Comparison of ENCODE assay signal across 22 cellular contexts in genomic region chr6:14498748-14499147, GRCh38.
DNase-seq lines count a peak whose midpoint lies in the region; ATAC-seq, FAIRE-seq and TF ChIP-seq lines count a peak whose summit lies in the region.
"Had no signal": no experiment of that assay in that cellular context is flagged by ENCODE, and none has a peak within 500 bp of the region (broad histone marks: within the 10 kb centered on the region; RNA-seq: fewer than 3 reads in every experiment).

No MANE protein-coding gene starts in this region.

- ATAC-seq in A549 = no peak
- ATAC-seq in naive B cell (ENCODE audit: low read depth in 2 of 2) = no peak
- ATAC-seq in CD4-positive, alpha-beta T cell (ENCODE audit: poor library complexity) = no peak
- ATAC-seq: CD8-positive, alpha-beta T cell; GM12878 had no signal

- 69% methylated on average over 1 of the region's 1 CpG for WGBS in A549 (ENCODE audit: missing lambda C conversion rate)

- TF ChIP-seq RAD21 in A549 (conservative IDR thresholded peaks at IDR 0.05 in 1 of 2, IDR thresholded peaks at IDR 0.05 in 1 of 2) = no peak

- no peak for FAIRE-seq in A549 (lab: Jason Lieb, UNC)
- FAIRE-seq: D721Med, G401.6, GM12878, GM12892, GM18507 had no signal

- H3K9me3 Mint-ChIP-seq in naive B cell = peaks cover 4 to 13% (median 9%) of the 10 kb centered on the region in 7 donors
- no peaks in the 10 kb centered on the region for H3K9me3 Mint-ChIP-seq in CD4-positive, alpha-beta T cell
- H3K9me3 Mint-ChIP-seq: CD8-positive, alpha-beta T cell had no signal

- no peaks in the 10 kb centered on the region for H3K27me3 Mint-ChIP-seq in naive B cell
- no peaks in the 10 kb centered on the region for H3K27me3 Mint-ChIP-seq in CD4-positive, alpha-beta T cell

- intact Hi-C loops in CD4-positive, alpha-beta T cell (cut with DNase I, micrococcal nuclease) = no loop called here

- no peak overlapping the region for H3K4me3 ChIP-seq in A549
- no peak overlapping the region for H3K4me3 ChIP-seq in SK-N-MC
- H3K4me3 ChIP-seq: BLaER1, GM12878 had no signal

- no peak overlapping the region for H3K4me2 ChIP-seq in A549
- H3K4me2 ChIP-seq: BLaER1 had no signal

- TF ChIP-seq EP300 in A549 (IDR thresholded peaks at IDR 0.05) = no peak

- H3K27ac Mint-ChIP-seq in naive B cell = peak overlapping the region in 5 of 6 donors; percentile 15 to 76 (median 27)
- H3K27ac Mint-ChIP-seq in CD4-positive, alpha-beta T cell = no peak overlapping the region
- H3K27ac Mint-ChIP-seq: CD14-positive monocyte; CD4-positive, CD25-positive, alpha-beta regulatory T cell; CD8-positive, alpha-beta T cell had no signal

- no peak for TF ChIP-seq CTCF in A549 (IDR thresholded peaks at IDR 0.05)
- TF ChIP-seq CTCF in CD4-positive, alpha-beta T cell (IDR thresholded peaks at IDR 0.05) = no peak

- no peak for TF ChIP-seq POLR2A in A549 (IDR thresholded peaks at IDR 0.05; ENCODE audit: low read length)

- H3K4me3 Mint-ChIP-seq in naive B cell = no peak overlapping the region
- no peak overlapping the region for H3K4me3 Mint-ChIP-seq in CD4-positive, alpha-beta T cell
- H3K4me3 Mint-ChIP-seq: CD14-positive monocyte; CD4-positive, CD25-positive, alpha-beta regulatory T cell; CD8-positive, alpha-beta T cell had no signal

- peaks cover 7 to 22% of the 10 kb centered on the region in 2 donors for H3K36me3 Mint-ChIP-seq in naive B cell
- no peaks in the 10 kb centered on the region for H3K36me3 Mint-ChIP-seq in CD4-positive, alpha-beta T cell (ENCODE audit: low read depth)
- H3K36me3 Mint-ChIP-seq: CD14-positive monocyte; CD4-positive, CD25-positive, alpha-beta regulatory T cell; CD8-positive, alpha-beta T cell had no signal

- DNase-seq in A549 (ENCODE audit: low read depth in 1 of 2, low spot score in 1 of 2) = no peak
- DNase-seq in SK-N-MC (ENCODE audit: low read depth, low spot score) = peak; percentile 92
- DNase-seq in naive B cell = no peak
- no peak for DNase-seq in NCI-H446 (lab: John Stamatoyannopoulos, UW)
- DNase-seq in CD4-positive, alpha-beta T cell = no peak
- DNase-seq: ACHN; BE2C; C1 segment of cervical spinal cord; Caco-2; Calu3; CD4-positive, CD25-positive, alpha-beta regulatory T cell; CD8-positive, alpha-beta T cell; DMS79 treated with DMSO at 0.1 percent for 48 hours; GF-D8 had no signal

- peaks cover 28% of the 10 kb centered on the region for H3K4me1 ChIP-seq in A549
- H3K4me1 ChIP-seq: BE2C, BLaER1 had no signal

- H3K27ac ChIP-seq in A549 (peak overlapping the region; percentile 58 to 65; a peak in 4 of 6 replicates), SK-N-MC (peak overlapping the region; percentile 93)
- H3K27ac ChIP-seq in CD4-positive, alpha-beta T cell (ENCODE audit: low read depth, low read length) = no peak overlapping the region
- H3K27ac ChIP-seq: 22Rv1, BLaER1 had no signal

- H3K9me3 ChIP-seq in A549 (0 out of 3 replicates have a peak, but pooled peaks cover 2% of the 10 kb centered on the region), SK-N-MC (ENCODE audit: low read depth, low read length) (no peaks in the 10 kb centered on the region; the same call in 1 of the 2 replicates)
- H3K9me3 ChIP-seq in CD4-positive, alpha-beta T cell (ENCODE audit: control insufficient read depth, low read length) = no peaks in the 10 kb centered on the region
- H3K9me3 ChIP-seq: BE2C, Caco-2 had no signal

- H3K27me3 ChIP-seq in CD4-positive, alpha-beta T cell (ENCODE audit: control insufficient read depth, insufficient read depth, low read length) = no peaks in the 10 kb centered on the region
- H3K27me3 ChIP-seq: BE2C, BLaER1 had no signal

- no peak overlapping the region for H3K9ac ChIP-seq in SK-N-MC (ENCODE audit: insufficient read length)
- H3K9ac ChIP-seq: BLaER1 had no signal

- H3K4me1 Mint-ChIP-seq in naive B cell = peaks cover 5 to 13% (median 5%) of the 10 kb centered on the region in 3 donors
- H3K4me1 Mint-ChIP-seq in CD4-positive, alpha-beta T cell (ENCODE audit: low read depth) = no peaks in the 10 kb centered on the region
- H3K4me1 Mint-ChIP-seq: CD14-positive monocyte; CD4-positive, CD25-positive, alpha-beta regulatory T cell had no signal

- POLR2A ChIA-PET in A549 (lab: Yijun Ruan, JAX) = no interaction called here
- POLR2A ChIA-PET in CD4-positive, alpha-beta T cell (lab: Charles Lee) = no interaction called here

- CTCF ChIA-PET in A549 (lab: Yijun Ruan, JAX) = interaction anchor here (0.6 kb wide), 2 partner anchors 54 to 1911 kb away, joined by 3 to 4 read pairs; no protein-coding TSS in a partner anchor
- CTCF ChIA-PET in CD4-positive, alpha-beta T cell (lab: Charles Lee) = interaction anchor here (0.6 to 0.7 kb wide), 2 partner anchors 851 to 1988 kb away, joined by 3 to 4 read pairs; no protein-coding TSS in a partner anchor

- peaks cover 6% of the 10 kb centered on the region; the same call in 1 of the 2 replicates for H3K36me3 ChIP-seq in SK-N-MC (ENCODE audit: insufficient read depth, low read length)
- H3K36me3 ChIP-seq: BE2C, BLaER1 had no signal

TF ChIP-seq in A549, 52 proteins besides CTCF, POLR2A, EP300 and RAD21:
- no peak for TF ChIP-seq CBX8 (IDR thresholded peaks at IDR 0.05)
- TF ChIP-seq CHD4 (IDR thresholded peaks at IDR 0.05; ENCODE audit: borderline replicate concordance) = no peak
- TF ChIP-seq RNF2 (IDR thresholded peaks at IDR 0.05; ENCODE audit: borderline replicate concordance, low read depth) = no peak
- no peak for TF ChIP-seq HDAC2 (IDR thresholded peaks at IDR 0.05)
- TF ChIP-seq, protein P1, sequence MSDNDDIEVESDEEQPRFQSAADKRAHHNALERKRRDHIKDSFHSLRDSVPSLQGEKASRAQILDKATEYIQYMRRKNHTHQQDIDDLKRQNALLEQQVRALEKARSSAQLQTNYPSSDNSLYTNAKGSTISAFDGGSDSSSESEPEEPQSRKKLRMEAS (IDR thresholded peaks at IDR 0.05) = no peak
- no peak for TF ChIP-seq FOSL2 (IDR thresholded peaks at IDR 0.05)
- TF ChIP-seq FOSL2 (CRISPR knock-in tag; IDR thresholded peaks at IDR 0.05) = no peak
- no peak for TF ChIP-seq ZFP36 (IDR thresholded peaks at IDR 0.05; ENCODE audit: borderline replicate concordance, partially characterized antibody)
- no peak for TF ChIP-seq PHF8 (IDR thresholded peaks at IDR 0.05; ENCODE audit: borderline replicate concordance, low read depth)
- TF ChIP-seq ZNF302 (CRISPR knock-in tag; IDR thresholded peaks at IDR 0.05) = no peak
- no peak for TF ChIP-seq CEBPB (IDR thresholded peaks at IDR 0.05)
- no peak for TF ChIP-seq JUNB (IDR thresholded peaks at IDR 0.05)
- TF ChIP-seq GATA3 (IDR thresholded peaks at IDR 0.05; ENCODE audit: borderline replicate concordance) = no peak
- TF ChIP-seq ZSCAN20 (CRISPR knock-in tag; IDR thresholded peaks at IDR 0.05) = no peak
- no peak for TF ChIP-seq EHMT2 (IDR thresholded peaks at IDR 0.05; ENCODE audit: low read depth)
- TF ChIP-seq PBX3 (IDR thresholded peaks at IDR 0.05) = no peak
TF ChIP-seq in A549: peak in this region for 0.
